9 cellular contexts compared by ENCODE assay signal in the genomic region with DNA sequence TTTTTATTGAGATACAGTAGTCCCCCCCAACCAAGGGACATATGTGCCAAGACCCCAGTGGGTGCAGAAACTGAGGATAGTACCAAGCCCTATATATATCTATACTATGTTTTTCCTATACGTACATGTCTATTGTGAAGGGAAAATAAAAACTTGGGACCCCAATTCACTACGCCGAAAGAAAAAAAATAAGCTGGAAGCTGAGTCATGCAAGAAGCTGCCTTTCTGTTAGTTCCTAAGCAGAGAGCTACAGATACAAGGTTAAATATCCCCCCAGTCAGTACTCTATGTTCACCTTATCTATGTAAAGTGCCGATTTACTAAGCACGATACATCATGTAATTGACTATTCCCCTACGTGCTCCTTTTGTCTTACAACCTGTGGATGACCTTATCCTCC. TPM values are rescaled to one million over a fixed set of nuclear protein-coding genes. Genes with fewer than 3 reads are reported as not detected.
"Had no signal": no experiment of that assay in that cellular context is flagged by ENCODE, and none has a peak within 500 bp of the region (broad histone marks: within the 10 kb centered on the region; RNA-seq: fewer than 3 reads in every experiment).

No MANE protein-coding gene starts in this region.

- DNase-seq: IMR-90, KBM-7, KG1 had no signal

- H3K9ac ChIP-seq: KMS-11 had no signal

- H3K4me3 Mint-ChIP-seq: IgD-negative memory B cell had no signal

- H3K4me2 ChIP-seq: KMS-11 had no signal

- ATAC-seq: HepG2 had no signal

- FAIRE-seq: HepG2, HTR-8/SVneo had no signal

- H3K27ac ChIP-seq: HL-60, KMS-11 had no signal

RNA-seq across cellular contexts. Expression of a gene that starts 11.5 kb away (rescaled TPM):
- total RNA-seq: HT-29, IMR-90 had no signal
- polyA plus RNA-seq: HepG2, IMR-90 had no signal
